Comparison of ENCODE assay signal across 21 cellular contexts in genomic region chr14:99597911-99598600, GRCh38. TPM values are rescaled to one million over a fixed set of nuclear protein-coding genes. Genes with fewer than 3 reads are reported as not detected.
A peak's percentile ranks its signal among the peaks of the same experiment; 100 is the strongest.
DNase-seq lines count a peak whose midpoint lies in the region; ATAC-seq and TF ChIP-seq lines count a peak whose summit lies in the region.
"Had no signal": no experiment of that assay in that cellular context is flagged by ENCODE, and none has a peak within 500 bp of the region (broad histone marks: within the 10 kb centered on the region; RNA-seq: fewer than 3 reads in every experiment).

No MANE protein-coding gene starts in this region.

- peak overlapping the region; percentile 81 for H3K27ac Mint-ChIP-seq in stimulated activated effector memory CD8-positive, alpha-beta T cell treated with anti-CD3 and anti-CD28 coated beads, Interleukin-12 subunit alpha, Interleukin-12 subunit beta, amount 100 ng/mL, for 72 hours
- no peak overlapping the region for H3K27ac Mint-ChIP-seq in stimulated activated naive CD8-positive, alpha-beta T cell treated with anti-CD3 and anti-CD28 coated beads, Interleukin-15, amount 100 ng/mL, for 72 hours
- H3K27ac Mint-ChIP-seq: activated CD4-positive, alpha-beta memory T cell treated with anti-CD3 and anti-CD28 coated beads for 36 hours; activated naive CD8-positive, alpha-beta T cell treated with anti-CD3 and anti-CD28 coated beads for 36 hours had no signal

- peaks cover 50% of the 10 kb centered on the region for H3K4me1 Mint-ChIP-seq in stimulated activated effector memory CD8-positive, alpha-beta T cell treated with anti-CD3 and anti-CD28 coated beads, Interleukin-12 subunit alpha, Interleukin-12 subunit beta, amount 100 ng/mL, for 72 hours
- peaks cover 58% of the 10 kb centered on the region for H3K4me1 Mint-ChIP-seq in stimulated activated naive CD8-positive, alpha-beta T cell treated with anti-CD3 and anti-CD28 coated beads, Interleukin-15, amount 100 ng/mL, for 72 hours

- no peak overlapping the region for H3K4me3 Mint-ChIP-seq in stimulated activated effector memory CD8-positive, alpha-beta T cell treated with anti-CD3 and anti-CD28 coated beads, Interleukin-12 subunit alpha, Interleukin-12 subunit beta, amount 100 ng/mL, for 72 hours
- no peak overlapping the region for H3K4me3 Mint-ChIP-seq in stimulated activated naive CD8-positive, alpha-beta T cell treated with anti-CD3 and anti-CD28 coated beads, Interleukin-15, amount 100 ng/mL, for 72 hours
- H3K4me3 Mint-ChIP-seq: activated CD4-positive, alpha-beta memory T cell treated with anti-CD3 and anti-CD28 coated beads for 36 hours; activated naive CD8-positive, alpha-beta T cell treated with anti-CD3 and anti-CD28 coated beads for 36 hours; activated T-cell treated with anti-CD3 and anti-CD28 coated beads, Interleukin-2, amount 50 U/mL, for 4 hours had no signal

- H3K27me3 ChIP-seq in Loucy (ENCODE audit: insufficient read depth, low read length, poor library complexity, severe bottlenecking) (no peaks in the 10 kb centered on the region), colonic mucosa (no peaks in the 10 kb centered on the region), lower lobe of right lung (ENCODE audit: low read depth) (no peaks in the 10 kb centered on the region)
- H3K27me3 ChIP-seq: breast epithelium had no signal

- H3K36me3 ChIP-seq in Loucy (ENCODE audit: insufficient read depth, low read length) = no peaks in the 10 kb centered on the region
- H3K36me3 ChIP-seq in colonic mucosa = no peaks in the 10 kb centered on the region
- H3K36me3 ChIP-seq in lower lobe of right lung = no peaks in the 10 kb centered on the region
- H3K36me3 ChIP-seq: breast epithelium, neutrophil had no signal

- H3K4me1 ChIP-seq in Loucy (ENCODE audit: insufficient read depth, low read length, poor library complexity, severe bottlenecking) = peaks cover 49% of the 10 kb centered on the region
- peaks cover 40% of the 10 kb centered on the region for H3K4me1 ChIP-seq in colonic mucosa
- peaks cover 93% of the 10 kb centered on the region for H3K4me1 ChIP-seq in lower lobe of right lung

- H3K9me2 ChIP-seq in Loucy (replicated peaks; ENCODE audit: low read depth, low read length) = no peaks in the 10 kb centered on the region

- DNase-seq in colonic mucosa (no peak), lower lobe of right lung (no peak), foreskin fibroblast (no peak), NCI-H748 (lab: John Stamatoyannopoulos, UW; ENCODE audit: unreplicated experiment) (no peak)
- DNase-seq in stimulated activated effector memory CD8-positive, alpha-beta T cell treated with anti-CD3 and anti-CD28 coated beads, Interleukin-12 subunit alpha, Interleukin-12 subunit beta, amount 100 ng/mL, for 72 hours (ENCODE audit: low spot score in 2 of 2) = no peak
- DNase-seq in activated CD8-positive, alpha-beta memory T cell treated with anti-CD3 and anti-CD28 coated beads, Interleukin-2, amount 50 U/mL, for 4 hours = no peak
- DNase-seq in stimulated activated naive CD8-positive, alpha-beta T cell treated with anti-CD3 and anti-CD28 coated beads, Interleukin-15, amount 100 ng/mL, for 72 hours = no peak
- DNase-seq: activated CD4-positive, alpha-beta memory T cell treated with anti-CD3 and anti-CD28 coated beads for 36 hours; activated naive CD8-positive, alpha-beta T cell treated with anti-CD3 and anti-CD28 coated beads for 36 hours; activated T-cell treated with anti-CD3 and anti-CD28 coated beads, Interleukin-2, amount 50 U/mL, for 4 hours; KBM-7; kidney glomerular epithelial cell; NCI-H1048; NCI-H2029; NCI-H446; SIG-M5; stimulated activated CD4-positive, alpha-beta T cell treated with anti-CD3 and anti-CD28 coated beads, Interleukin-2, amount 100 ng/mL, for 24 hours had no signal

- peaks cover 7% of the 10 kb centered on the region for H3K36me3 Mint-ChIP-seq in stimulated activated effector memory CD8-positive, alpha-beta T cell treated with anti-CD3 and anti-CD28 coated beads, Interleukin-12 subunit alpha, Interleukin-12 subunit beta, amount 100 ng/mL, for 72 hours
- H3K36me3 Mint-ChIP-seq: activated CD4-positive, alpha-beta memory T cell treated with anti-CD3 and anti-CD28 coated beads for 36 hours; activated naive CD8-positive, alpha-beta T cell treated with anti-CD3 and anti-CD28 coated beads for 36 hours had no signal

- TF ChIP-seq CTCF in Loucy (conservative IDR thresholded peaks at IDR 0.05; ENCODE audit: low read length) (no peak), colonic mucosa (IDR thresholded peaks at IDR 0.05) (no peak), lower lobe of right lung (IDR thresholded peaks at IDR 0.05) (no peak), foreskin fibroblast (IDR thresholded peaks at IDR 0.05; ENCODE audit: low read depth, low read length) (no peak)

- H2AFZ ChIP-seq in Loucy (ENCODE audit: low read length) = no peak overlapping the region

- no peaks in the 10 kb centered on the region for H3K9me3 Mint-ChIP-seq in stimulated activated effector memory CD8-positive, alpha-beta T cell treated with anti-CD3 and anti-CD28 coated beads, Interleukin-12 subunit alpha, Interleukin-12 subunit beta, amount 100 ng/mL, for 72 hours
- no peaks in the 10 kb centered on the region for H3K9me3 Mint-ChIP-seq in stimulated activated naive CD8-positive, alpha-beta T cell treated with anti-CD3 and anti-CD28 coated beads, Interleukin-15, amount 100 ng/mL, for 72 hours
- H3K9me3 Mint-ChIP-seq: activated CD4-positive, alpha-beta memory T cell treated with anti-CD3 and anti-CD28 coated beads for 36 hours; activated naive CD8-positive, alpha-beta T cell treated with anti-CD3 and anti-CD28 coated beads for 36 hours; activated T-cell treated with anti-CD3 and anti-CD28 coated beads, Interleukin-2, amount 50 U/mL, for 4 hours had no signal

- peak overlapping the region; percentile 87 for H3K4me2 ChIP-seq in Loucy (ENCODE audit: low read depth, low read length, poor library complexity, severe bottlenecking)

- H3K79me2 ChIP-seq in Loucy (ENCODE audit: insufficient read depth, low read length) = peaks cover 94% of the 10 kb centered on the region

- H3K9me3 ChIP-seq in Loucy (ENCODE audit: insufficient read depth, low read depth, low read length) = no peaks in the 10 kb centered on the region
- no peaks in the 10 kb centered on the region for H3K9me3 ChIP-seq in colonic mucosa
- no peaks in the 10 kb centered on the region for H3K9me3 ChIP-seq in lower lobe of right lung
- H3K9me3 ChIP-seq: breast epithelium, neutrophil had no signal

- H3K27me3 Mint-ChIP-seq in stimulated activated naive CD8-positive, alpha-beta T cell treated with anti-CD3 and anti-CD28 coated beads, Interleukin-15, amount 100 ng/mL, for 72 hours = no peaks in the 10 kb centered on the region
- H3K27me3 Mint-ChIP-seq: activated CD4-positive, alpha-beta memory T cell treated with anti-CD3 and anti-CD28 coated beads for 36 hours had no signal

- no peak for ATAC-seq in lower lobe of right lung
- ATAC-seq in stimulated activated effector memory CD8-positive, alpha-beta T cell treated with anti-CD3 and anti-CD28 coated beads, Interleukin-12 subunit alpha, Interleukin-12 subunit beta, amount 100 ng/mL, for 72 hours = no peak
- no peak for ATAC-seq in stimulated activated naive CD8-positive, alpha-beta T cell treated with anti-CD3 and anti-CD28 coated beads, Interleukin-15, amount 100 ng/mL, for 72 hours
- ATAC-seq: activated T-cell treated with anti-CD3 and anti-CD28 coated beads, Interleukin-2, amount 50 U/mL, for 4 hours; sciatic nerve had no signal

- H3K27ac ChIP-seq in colonic mucosa (peak overlapping the region; percentile 90), lower lobe of right lung (peak overlapping the region; percentile 0)
- H3K27ac ChIP-seq: neutrophil had no signal

- H4K20me1 ChIP-seq in Loucy (ENCODE audit: insufficient read depth, low read length, poor library complexity, severe bottlenecking) = peaks cover 27% of the 10 kb centered on the region

- H3F3A ChIP-seq in Loucy (ENCODE audit: low read depth) = no peaks in the 10 kb centered on the region

- H3K4me3 ChIP-seq in Loucy (ENCODE audit: low read length, poor library complexity, severe bottlenecking) = peak overlapping the region; percentile 72
- H3K4me3 ChIP-seq in colonic mucosa = no peak overlapping the region
- no peak overlapping the region for H3K4me3 ChIP-seq in lower lobe of right lung
- no peak overlapping the region for H3K4me3 ChIP-seq in foreskin fibroblast (ENCODE audit: low read depth in 1 of 2, low read length in 2 of 2)
- H3K4me3 ChIP-seq: breast epithelium had no signal

- intact Hi-C loops in colonic mucosa (cut with DNase I) (no loop called here), lower lobe of right lung (cut with DNase I) (no loop called here)

- H3K9ac ChIP-seq in Loucy (ENCODE audit: low read depth, low read length, poor library complexity, severe bottlenecking) (peak overlapping the region; percentile 61), colonic mucosa (ENCODE audit: low read depth in 2 of 2, low read length in 2 of 2) (peak overlapping the region; percentile 48 to 73)

RNA-seq across cellular contexts. Expression of gene CCDC85C, which starts 6.0 kb away (rescaled TPM):
- total RNA-seq in colonic mucosa (10 to 100 TPM; 54.0 to 73.4 TPM), lower lobe of right lung (15.3 TPM)

RNA-seq across cellular contexts. Expression of gene HHIPL1, which starts 46.9 kb away (rescaled TPM):
- total RNA-seq in colonic mucosa (under 1 TPM; 0.44 to 0.93 TPM), lower lobe of right lung (1.6 TPM)
- total RNA-seq: activated T-cell treated with anti-CD3 and anti-CD28 coated beads, Interleukin-2, amount 50 U/mL, for 4 hours had no signal
